Comparison of ENCODE assay signal across 8 cellular contexts in the genomic region with DNA sequence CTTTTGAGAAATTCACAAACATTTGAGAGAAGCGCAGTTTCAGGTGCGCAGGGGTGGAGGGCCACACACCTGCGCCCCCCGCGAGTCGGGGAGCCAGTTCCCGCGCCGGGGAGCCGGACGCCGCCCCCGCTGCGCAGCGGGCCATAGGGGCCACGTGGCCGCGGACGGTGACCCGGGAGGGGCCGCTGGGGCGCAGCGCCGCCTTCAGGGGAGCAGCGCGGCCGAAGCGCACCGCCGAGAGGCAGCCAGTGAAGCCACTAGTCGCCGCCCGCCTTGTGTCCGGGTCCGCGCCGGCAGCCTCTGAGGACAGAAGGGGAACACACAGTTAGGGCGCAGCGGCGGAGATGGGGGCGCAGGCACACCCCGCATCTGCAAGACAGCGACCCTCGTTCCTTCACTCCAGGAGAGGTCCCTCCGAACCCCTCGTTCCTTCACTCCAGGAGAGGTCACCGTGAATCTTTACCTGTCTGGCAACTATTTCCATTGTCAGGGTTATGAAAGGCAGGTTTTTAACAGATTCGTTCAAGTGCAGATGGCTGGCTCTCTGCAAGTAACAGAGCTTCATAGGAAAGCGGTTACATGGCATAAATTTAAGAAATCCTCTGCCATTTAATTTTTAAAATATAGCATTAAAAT.
DNase-seq lines count a peak whose midpoint lies in the region; ATAC-seq and TF ChIP-seq lines count a peak whose summit lies in the region.
"Not testable (repeated sequence)": the region's sequence is repeated elsewhere in the genome, so short reads cannot be mapped to it uniquely, and the experiment has no call there.

No MANE protein-coding gene starts in this region.

- ATAC-seq in GM21423 (IDR thresholded peaks at IDR 0.05; ENCODE audit: unreplicated experiment) (peak; percentile 63), mucosa of descending colon (peak; percentile 100)

- not testable (repeated sequence) for H3K4me1 ChIP-seq in ACC112 (ENCODE audit: control insufficient read depth, insufficient read depth, low read length, unreplicated experiment); mucosa of descending colon (ENCODE audit: low read depth)

- not testable (repeated sequence) for H3K36me3 ChIP-seq in ACC112 (ENCODE audit: insufficient read depth, low read length); mucosa of descending colon (ENCODE audit: low read depth)

- not testable (repeated sequence) for DNase-seq in LNCaP clone FGC (ENCODE audit: low read depth); epithelial cell of proximal tubule (ENCODE audit: low read depth); skeletal muscle cell (ENCODE audit: low read depth)
- DNase-seq in astrocyte of the hippocampus (ENCODE audit: low read depth, low spot score) (peak; percentile 58), mucosa of descending colon (peak; percentile 59 to 89 (median 78))

- H3K27me3 ChIP-seq in ACC112 (ENCODE audit: insufficient read depth, low read length) = not testable (repeated sequence)

- H3K4me3 ChIP-seq in ACC112 (ENCODE audit: low read depth, low read length) (peak overlapping the region; percentile 56), LNCaP clone FGC (ENCODE audit: low read depth, low read length) (peak overlapping the region; percentile 36), epithelial cell of proximal tubule (ENCODE audit: low read depth, low read length) (peak overlapping the region; percentile 45), iPS-18c (ENCODE audit: insufficient read depth, low read depth, low read length) (peak overlapping the region; percentile 40; the same call in 1 of the 2 replicates), skeletal muscle cell (ENCODE audit: low read depth, low read length) (peak overlapping the region; percentile 29)
- not testable (repeated sequence) for H3K4me3 ChIP-seq in mucosa of descending colon

- peak; percentile 72 for TF ChIP-seq CTCF in LNCaP clone FGC (IDR thresholded peaks at IDR 0.05; ENCODE audit: control insufficient read depth, extremely low read depth, insufficient read depth)
- peak; percentile 36 for TF ChIP-seq CTCF in epithelial cell of proximal tubule (conservative IDR thresholded peaks at IDR 0.05; ENCODE audit: low read depth, low read length)
- TF ChIP-seq CTCF in mucosa of descending colon (IDR thresholded peaks at IDR 0.05) = peak; percentile 47

- H3K79me2 ChIP-seq in ACC112 (ENCODE audit: control insufficient read depth, insufficient read depth, low read length, unreplicated experiment) = not testable (repeated sequence)

- not testable (repeated sequence) for H3K9me3 ChIP-seq in iPS-18c (ENCODE audit: control insufficient read depth, insufficient read depth, low read length); mucosa of descending colon

- intact Hi-C loops in mucosa of descending colon (cut with DNase I, micrococcal nuclease) = not testable (repeated sequence)

- H3K27ac ChIP-seq in ACC112 (ENCODE audit: low read depth, low read length) = not testable (repeated sequence)

- not testable (repeated sequence) for H2AFZ ChIP-seq in ACC112 (ENCODE audit: low read length, unreplicated experiment)
